ENCODE assay signal across 33 cellular contexts in genomic region chr6:70806086-70806485, GRCh38.
"Had no signal": no experiment of that assay in that cellular context is flagged by ENCODE, and none has a peak within 500 bp of the region (broad histone marks: within the 10 kb centered on the region; RNA-seq: fewer than 3 reads in every experiment).

No MANE protein-coding gene starts in this region.

- DNase-seq: activated B cell treated with CpG ODN at 0.5 μM for 24 hours; activated CD4-positive, alpha-beta memory T cell treated with anti-CD3 and anti-CD28 coated beads for 36 hours; activated CD4-positive, alpha-beta T cell treated with anti-CD3 and anti-CD28 coated beads for 4 hours; activated CD4-positive, alpha-beta T cell treated with anti-CD3 and anti-CD28 coated beads, Interleukin-2, amount 10 ng/mL, durations not matched to agents 24 days and 14 days; activated CD4-positive, alpha-beta T cell treated with anti-CD3 and anti-CD28 coated beads, Interleukin-2, amount 50 U/mL, for 1 hour; activated CD4-positive, alpha-beta T cell treated with anti-CD3 and anti-CD28 coated beads, Interleukin-2, amount 50 U/mL, for 4 hours; activated CD4-positive, CD25-positive, alpha-beta regulatory T cell treated with anti-CD3 and anti-CD28 coated beads, Interleukin-2, amount 50 U/mL, for 72 hours; activated CD8-positive, alpha-beta memory T cell treated with anti-CD3 and anti-CD28 coated beads, Interleukin-2, amount 10 ng/mL, durations not matched to agents 7 days and 5 days; activated CD8-positive, alpha-beta memory T cell treated with anti-CD3 and anti-CD28 coated beads, Interleukin-2, amount 50 U/mL, for 48 hours; activated CD8-positive, alpha-beta T cell treated with anti-CD3 and anti-CD28 coated beads for 36 hours; activated effector memory CD4-positive, alpha-beta T cell treated with Interleukin-2 at 50 U/mL for 16 hours; activated gamma-delta T cell; activated naive CD4-positive, alpha-beta T cell treated with anti-CD3 and anti-CD28 coated beads, Interleukin-2, amount 10 ng/mL, durations not matched to agents 7 days and 5 days; activated naive CD4-positive, alpha-beta T cell treated with Interleukin-2 at 50 U/mL for 16 hours; activated naive CD8-positive, alpha-beta T cell treated with anti-CD3 and anti-CD28 coated beads, Interleukin-2, amount 10 ng/mL, durations not matched to agents 7 days and 5 days; activated naive CD8-positive, alpha-beta T cell treated with anti-CD3 and anti-CD28 coated beads, Interleukin-2, amount 50 U/mL, for 24 hours; activated T-cell treated with anti-CD3 and anti-CD28 coated beads, Interleukin-2, amount 50 U/mL, for 24 hours; activated T-cell treated with anti-CD3 and anti-CD28 coated beads, Interleukin-2, amount 50 U/mL, for 48 hours; amygdala; anterior cingulate cortex; caudate nucleus; cerebellar nuclear complex; T-cell; T-helper 17 cell; T1000 had no signal

- H3K9me3 ChIP-seq: ascending aorta had no signal

- H3K4me3 Mint-ChIP-seq: activated B cell treated with CpG ODN at 0.5 μM for 24 hours; activated CD4-positive, alpha-beta memory T cell treated with anti-CD3 and anti-CD28 coated beads for 36 hours; activated CD4-positive, alpha-beta T cell treated with anti-CD3 and anti-CD28 coated beads, Interleukin-2, amount 10 ng/mL, durations not matched to agents 24 days and 14 days; activated CD8-positive, alpha-beta memory T cell treated with anti-CD3 and anti-CD28 coated beads, Interleukin-2, amount 10 ng/mL, durations not matched to agents 7 days and 5 days; activated CD8-positive, alpha-beta T cell treated with anti-CD3 and anti-CD28 coated beads for 36 hours; activated naive CD4-positive, alpha-beta T cell treated with anti-CD3 and anti-CD28 coated beads, Interleukin-2, amount 10 ng/mL, durations not matched to agents 7 days and 5 days; activated naive CD4-positive, alpha-beta T cell treated with anti-CD3 and anti-CD28 coated beads, Interleukin-2, amount 50 U/mL, for 24 hours; activated naive CD8-positive, alpha-beta T cell; activated naive CD8-positive, alpha-beta T cell treated with anti-CD3 and anti-CD28 coated beads, Interleukin-2, amount 10 ng/mL, durations not matched to agents 7 days and 5 days; activated naive CD8-positive, alpha-beta T cell treated with anti-CD3 and anti-CD28 coated beads, Interleukin-2, amount 50 U/mL, for 24 hours; activated T-cell treated with anti-CD3 and anti-CD28 coated beads, Interleukin-2, amount 50 U/mL, for 24 hours; brain; central memory CD8-positive, alpha-beta T cell; T-cell; T-helper 17 cell had no signal

- H3K27me3 Mint-ChIP-seq: activated B cell treated with CpG ODN at 0.5 μM for 24 hours; activated CD4-positive, alpha-beta memory T cell treated with anti-CD3 and anti-CD28 coated beads for 36 hours; activated CD4-positive, alpha-beta T cell treated with anti-CD3 and anti-CD28 coated beads, Interleukin-2, amount 10 ng/mL, durations not matched to agents 24 days and 14 days; activated CD8-positive, alpha-beta memory T cell treated with anti-CD3 and anti-CD28 coated beads, Interleukin-2, amount 10 ng/mL, durations not matched to agents 7 days and 5 days; activated CD8-positive, alpha-beta T cell treated with anti-CD3 and anti-CD28 coated beads for 36 hours; activated naive CD4-positive, alpha-beta T cell treated with anti-CD3 and anti-CD28 coated beads, Interleukin-2, amount 10 ng/mL, durations not matched to agents 7 days and 5 days; activated naive CD4-positive, alpha-beta T cell treated with anti-CD3 and anti-CD28 coated beads, Interleukin-2, amount 50 U/mL, for 24 hours; activated naive CD8-positive, alpha-beta T cell; activated naive CD8-positive, alpha-beta T cell treated with anti-CD3 and anti-CD28 coated beads, Interleukin-2, amount 10 ng/mL, durations not matched to agents 7 days and 5 days; activated naive CD8-positive, alpha-beta T cell treated with anti-CD3 and anti-CD28 coated beads, Interleukin-2, amount 50 U/mL, for 24 hours; activated T-cell treated with anti-CD3 and anti-CD28 coated beads, Interleukin-2, amount 50 U/mL, for 24 hours; brain; central memory CD8-positive, alpha-beta T cell; T-cell; T-helper 17 cell had no signal

- H3K4me3 ChIP-seq: ascending aorta, cardiac muscle cell had no signal

- H3K27ac Mint-ChIP-seq: activated B cell treated with CpG ODN at 0.5 μM for 24 hours; activated CD4-positive, alpha-beta memory T cell treated with anti-CD3 and anti-CD28 coated beads for 36 hours; activated CD4-positive, alpha-beta T cell treated with anti-CD3 and anti-CD28 coated beads, Interleukin-2, amount 10 ng/mL, durations not matched to agents 24 days and 14 days; activated CD8-positive, alpha-beta memory T cell treated with anti-CD3 and anti-CD28 coated beads, Interleukin-2, amount 10 ng/mL, durations not matched to agents 7 days and 5 days; activated CD8-positive, alpha-beta T cell treated with anti-CD3 and anti-CD28 coated beads for 36 hours; activated naive CD4-positive, alpha-beta T cell treated with anti-CD3 and anti-CD28 coated beads, Interleukin-2, amount 10 ng/mL, durations not matched to agents 7 days and 5 days; activated naive CD4-positive, alpha-beta T cell treated with anti-CD3 and anti-CD28 coated beads, Interleukin-2, amount 50 U/mL, for 24 hours; activated naive CD8-positive, alpha-beta T cell; activated naive CD8-positive, alpha-beta T cell treated with anti-CD3 and anti-CD28 coated beads, Interleukin-2, amount 10 ng/mL, durations not matched to agents 7 days and 5 days; activated naive CD8-positive, alpha-beta T cell treated with anti-CD3 and anti-CD28 coated beads, Interleukin-2, amount 50 U/mL, for 24 hours; activated T-cell treated with anti-CD3 and anti-CD28 coated beads, Interleukin-2, amount 50 U/mL, for 24 hours; activated T-helper 2 cell treated with anti-CD3 and anti-CD28 coated beads, Interferon-gamma antibody, Interleukin-2, Interleukin-4, amounts not matched to agents 10 μg/mL and 5 μg/mL and 100 μg/mL, durations not matched to agents 14 hours and 24 hours and 36 hours; brain; T-cell; T-helper 17 cell had no signal

- H3K36me3 ChIP-seq: cardiac muscle cell had no signal

- H3K4me1 Mint-ChIP-seq: activated B cell treated with CpG ODN at 0.5 μM for 24 hours, brain had no signal

- H3K4me1 ChIP-seq: ascending aorta had no signal

- H3K9me3 Mint-ChIP-seq: central memory CD8-positive, alpha-beta T cell had no signal

- H3K27ac ChIP-seq: ascending aorta, cardiac muscle cell, VCaP had no signal

- H3K27me3 ChIP-seq: ascending aorta, cardiac muscle cell had no signal
